8 cellular contexts compared by ENCODE assay signal in the genomic region with DNA sequence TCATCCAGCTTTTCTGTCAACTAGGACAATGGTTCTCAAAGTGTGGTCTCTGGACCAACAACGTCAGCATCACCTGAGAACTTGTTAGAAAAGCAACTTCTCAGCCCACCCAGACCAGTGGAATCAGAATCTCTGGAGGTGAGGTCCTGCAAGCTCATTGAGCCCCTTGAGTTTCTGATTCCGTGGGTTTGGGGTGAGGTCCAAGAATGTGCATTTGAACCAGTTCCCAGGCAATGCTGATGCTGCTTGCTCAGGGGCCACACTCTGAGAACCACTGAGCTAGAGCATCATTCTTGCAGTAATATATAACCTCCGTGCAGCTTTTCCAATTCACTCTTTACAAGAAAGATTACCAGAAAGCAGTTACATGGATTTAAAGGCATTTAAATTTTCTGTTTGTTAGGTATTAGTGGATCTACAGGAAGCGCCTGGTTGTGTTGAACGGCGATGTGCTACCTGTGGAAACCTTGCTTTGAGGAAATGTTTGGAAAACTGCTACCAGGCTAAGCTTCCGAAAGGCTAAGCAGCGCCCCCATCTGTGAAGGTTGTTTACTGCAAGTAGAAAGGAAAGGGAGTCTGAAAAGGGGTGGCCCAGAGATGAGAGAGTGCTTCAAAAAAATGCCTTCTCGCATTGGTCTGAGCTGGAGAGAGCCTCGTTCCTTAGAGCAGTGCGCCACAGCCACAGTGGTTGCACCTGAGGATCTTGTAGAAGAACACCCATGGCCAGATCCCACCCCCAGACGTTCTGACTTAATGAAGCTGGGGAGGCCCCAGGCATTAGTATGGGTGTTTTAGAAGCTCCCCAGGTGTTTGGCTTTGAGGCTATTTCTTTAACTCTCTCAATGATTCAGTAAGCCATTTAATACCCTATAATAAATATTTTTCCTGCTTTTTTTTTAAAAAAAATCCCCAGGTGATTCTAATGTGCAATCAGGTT. TPM values are rescaled to one million over a fixed set of nuclear protein-coding genes. Genes with fewer than 3 reads are reported as not detected.
DNase-seq lines count a peak whose midpoint lies in the region; ATAC-seq and TF ChIP-seq lines count a peak whose summit lies in the region.

No MANE protein-coding gene starts in this region.

- ATAC-seq in natural killer cell, result peak; percentile 60 to 74 (median 73)
- ATAC-seq in natural killer cell treated with Interleukin-12 subunit alpha and Interleukin-12 subunit beta and Interleukin-15 and Interleukin-18, amount 100 ng/mL, for 72 hours, result no peak
- ATAC-seq in activated CD8-positive, alpha-beta T cell treated with anti-CD3 and anti-CD28 coated beads for 36 hours, result no peak
- ATAC-seq in foreskin keratinocyte, result peak; percentile 4
- no peak for ATAC-seq in psoas muscle
- ATAC-seq in HG03135 (IDR thresholded peaks at IDR 0.05; ENCODE audit: unreplicated experiment), result no peak
- ATAC-seq in GM18517 (IDR thresholded peaks at IDR 0.05; ENCODE audit: unreplicated experiment), result no peak

- no peak overlapping the region for H3K4me3 Mint-ChIP-seq in natural killer cell
- H3K4me3 Mint-ChIP-seq in natural killer cell treated with Interleukin-12 subunit alpha and Interleukin-12 subunit beta and Interleukin-15 and Interleukin-18, amount 100 ng/mL, for 72 hours, result no peak overlapping the region
- no peak overlapping the region for H3K4me3 Mint-ChIP-seq in activated CD8-positive, alpha-beta T cell treated with anti-CD3 and anti-CD28 coated beads for 36 hours

- H3K4me3 ChIP-seq in psoas muscle, result no peak overlapping the region

- DNase-seq in natural killer cell, result peak; percentile 26
- DNase-seq in natural killer cell treated with Interleukin-12 subunit alpha and Interleukin-12 subunit beta and Interleukin-15 and Interleukin-18, amount 100 ng/mL, for 72 hours (ENCODE audit: low spot score), result no peak
- peak; percentile 15 for DNase-seq in NCI-H1694 treated with DMSO at 0.1 percent for 48 hours (lab: John Stamatoyannopoulos, UW)
- DNase-seq in activated CD8-positive, alpha-beta T cell treated with anti-CD3 and anti-CD28 coated beads for 36 hours, result peak; percentile 49
- DNase-seq in foreskin keratinocyte, result peak in 1 of 2 donors; percentile 36
- DNase-seq in psoas muscle, result no peak

- 65 to 69% (median 67%) methylated on average over 12 of the region's 12 CpGs for WGBS in psoas muscle, 3 donors

- H3K9me3 ChIP-seq in psoas muscle, result no peaks in the 10 kb centered on the region

- intact Hi-C loops in natural killer cell (cut with micrococcal nuclease), result loop anchor here (10.0 kb wide), 1 partner anchor 67 kb away; no protein-coding TSS in a partner anchor
- intact Hi-C loops in activated CD8-positive, alpha-beta T cell treated with anti-CD3 and anti-CD28 coated beads for 36 hours (cut with micrococcal nuclease), result loop anchor here (10.0 kb wide), 2 partner anchors 87 to 267 kb away; a partner anchor contains a TSS
- intact Hi-C loops in psoas muscle (cut with DNase I), result loop anchor here (5.0 to 10.0 kb wide), 2 partner anchors 44 to 267 kb away; no protein-coding TSS in a partner anchor

- peak overlapping the region; percentile 66 to 70 for H3K27ac Mint-ChIP-seq in natural killer cell
- H3K27ac Mint-ChIP-seq in natural killer cell treated with Interleukin-12 subunit alpha and Interleukin-12 subunit beta and Interleukin-15 and Interleukin-18, amount 100 ng/mL, for 72 hours, result peak overlapping the region in 1 of 2 donors; percentile 99
- H3K27ac Mint-ChIP-seq in activated CD8-positive, alpha-beta T cell treated with anti-CD3 and anti-CD28 coated beads for 36 hours, result no peak overlapping the region

- TF ChIP-seq CTCF in natural killer cell (IDR thresholded peaks at IDR 0.05), result peak; percentile 73
- peak; percentile 80 for TF ChIP-seq CTCF in activated CD8-positive, alpha-beta T cell treated with anti-CD3 and anti-CD28 coated beads for 36 hours (IDR thresholded peaks at IDR 0.05)
- TF ChIP-seq CTCF in foreskin keratinocyte (conservative IDR thresholded peaks at IDR 0.05), result peak; percentile 80
- peak; percentile 63 for TF ChIP-seq CTCF in psoas muscle (IDR thresholded peaks at IDR 0.05)

- CTCF ChIA-PET in activated CD8-positive, alpha-beta T cell treated with anti-CD3 and anti-CD28 coated beads for 36 hours (lab: Charles Lee), result interaction anchor here (0.7 to 12.5 kb wide), 41 partner anchors 9 to 267 kb away, joined by 3 to 262 read pairs (median 4); a partner anchor contains a TSS

- H3K36me3 Mint-ChIP-seq in natural killer cell, result peaks cover 11% of the 10 kb centered on the region
- peaks cover 7% of the 10 kb centered on the region for H3K36me3 Mint-ChIP-seq in natural killer cell treated with Interleukin-12 subunit alpha and Interleukin-12 subunit beta and Interleukin-15 and Interleukin-18, amount 100 ng/mL, for 72 hours
- H3K36me3 Mint-ChIP-seq in activated CD8-positive, alpha-beta T cell treated with anti-CD3 and anti-CD28 coated beads for 36 hours (ENCODE audit: low read depth), result peaks cover 9% of the 10 kb centered on the region

- H3K27me3 ChIP-seq in foreskin keratinocyte (no peaks in the 10 kb centered on the region), psoas muscle (ENCODE audit: insufficient read depth in 3 of 3, low read length in 2 of 3) (no peaks in the 10 kb centered on the region)

- no peaks in the 10 kb centered on the region for H3K27me3 Mint-ChIP-seq in natural killer cell (ENCODE audit: low read depth in 2 of 2)
- H3K27me3 Mint-ChIP-seq in natural killer cell treated with Interleukin-12 subunit alpha and Interleukin-12 subunit beta and Interleukin-15 and Interleukin-18, amount 100 ng/mL, for 72 hours, result no peaks in the 10 kb centered on the region
- H3K27me3 Mint-ChIP-seq in activated CD8-positive, alpha-beta T cell treated with anti-CD3 and anti-CD28 coated beads for 36 hours, result no peaks in the 10 kb centered on the region

- H3K9me3 Mint-ChIP-seq in natural killer cell, result no peaks in the 10 kb centered on the region
- H3K9me3 Mint-ChIP-seq in natural killer cell treated with Interleukin-12 subunit alpha and Interleukin-12 subunit beta and Interleukin-15 and Interleukin-18, amount 100 ng/mL, for 72 hours, result no peaks in the 10 kb centered on the region
- no peaks in the 10 kb centered on the region for H3K9me3 Mint-ChIP-seq in activated CD8-positive, alpha-beta T cell treated with anti-CD3 and anti-CD28 coated beads for 36 hours

- POLR2A ChIA-PET in activated CD8-positive, alpha-beta T cell treated with anti-CD3 and anti-CD28 coated beads for 36 hours (lab: Charles Lee), result no interaction called here

- H3K4me1 ChIP-seq in foreskin keratinocyte, result peaks cover 31% of the 10 kb centered on the region
- H3K4me1 ChIP-seq in psoas muscle, result peaks cover 25% of the 10 kb centered on the region

- no peak overlapping the region for H3K27ac ChIP-seq in foreskin keratinocyte
- no peak overlapping the region for H3K27ac ChIP-seq in psoas muscle

- peaks cover 23 to 32% of the 10 kb centered on the region in 2 donors for H3K4me1 Mint-ChIP-seq in natural killer cell
- H3K4me1 Mint-ChIP-seq in natural killer cell treated with Interleukin-12 subunit alpha and Interleukin-12 subunit beta and Interleukin-15 and Interleukin-18, amount 100 ng/mL, for 72 hours (ENCODE audit: low read depth in 2 of 2), result peaks cover 35 to 48% of the 10 kb centered on the region in 2 donors
- peaks cover 29% of the 10 kb centered on the region for H3K4me1 Mint-ChIP-seq in activated CD8-positive, alpha-beta T cell treated with anti-CD3 and anti-CD28 coated beads for 36 hours (ENCODE audit: low read depth)

- H3K36me3 ChIP-seq in psoas muscle (ENCODE audit: insufficient read depth in 1 of 2, low read depth in 1 of 2), result peaks cover 0 to 50% of the 10 kb centered on the region in 2 donors

RNA-seq across cellular contexts. Expression of a gene that starts 50.0 kb away (rescaled TPM):
- total RNA-seq in natural killer cell (not detected), foreskin keratinocyte (not detected in 2 replicates), psoas muscle (not detected)
- total RNA-seq in natural killer cell treated with Interleukin-12 subunit alpha and Interleukin-12 subunit beta and Interleukin-15 and Interleukin-18, amount 100 ng/mL, for 72 hours, result under 1 TPM in 1 of 2 donors, not detected in 1; 0.48 TPM
- total RNA-seq in activated CD8-positive, alpha-beta T cell treated with anti-CD3 and anti-CD28 coated beads for 36 hours, result not detected
- polyA plus RNA-seq in foreskin keratinocyte (not detected in 2 replicates), psoas muscle (under 1 TPM in 1 of 3 donors, not detected in 2; 0.03 TPM)

Comparison
In these comparisons a context has a peak if more than half of its experiments do, and no peak if none do; other contexts are left out.
1. ATAC-seq: peak in natural killer cell (3 of 3) and foreskin keratinocyte (single experiment); none in natural killer cell treated with Interleukin-12 subunit alpha and Interleukin-12 subunit beta and Interleukin-15 and Interleukin-18, amount 100 ng/mL, for 72 hours (0 of 2), activated CD8-positive, alpha-beta T cell treated with anti-CD3 and anti-CD28 coated beads for 36 hours (single experiment), psoas muscle (0 of 4), HG03135 (single experiment) and GM18517 (single experiment).
2. DNase-seq: peak in natural killer cell (single experiment), NCI-H1694 treated with DMSO at 0.1 percent for 48 hours (single experiment) and activated CD8-positive, alpha-beta T cell treated with anti-CD3 and anti-CD28 coated beads for 36 hours (single experiment); none in natural killer cell treated with Interleukin-12 subunit alpha and Interleukin-12 subunit beta and Interleukin-15 and Interleukin-18, amount 100 ng/mL, for 72 hours (single experiment) and psoas muscle (0 of 2).
3. Peak in every context shown above with its lines, with median percentiles within 50 percentile points of each other: CTCF ChIP-seq.